ENCODE assay signal across 1 cellular context in the genomic region with DNA sequence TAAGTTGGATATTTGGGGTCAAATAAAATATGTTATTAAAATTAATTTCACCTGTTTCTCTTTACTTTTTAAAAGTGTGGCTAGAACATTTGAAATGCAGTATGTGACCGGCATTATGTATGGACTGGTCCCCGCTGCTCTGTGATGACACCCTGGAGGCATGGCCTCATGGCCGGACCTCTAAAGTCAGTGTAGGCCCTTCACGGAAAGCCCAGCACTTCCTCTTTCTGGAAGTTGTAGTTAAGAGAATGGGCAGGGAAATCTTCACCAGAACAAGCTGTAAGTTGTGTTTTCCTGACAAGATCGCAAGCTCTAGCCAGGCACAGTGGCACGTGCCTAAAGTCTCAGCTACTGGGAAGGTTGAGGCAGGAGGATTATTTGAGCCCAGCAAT.
TF ChIP-seq lines count a peak whose summit lies in the region.

No MANE protein-coding gene starts in this region.

TF ChIP-seq in GM12878, 131 proteins besides CTCF, POLR2A, EP300 and RAD21 (continued from another document):
- TF ChIP-seq, protein P1, sequence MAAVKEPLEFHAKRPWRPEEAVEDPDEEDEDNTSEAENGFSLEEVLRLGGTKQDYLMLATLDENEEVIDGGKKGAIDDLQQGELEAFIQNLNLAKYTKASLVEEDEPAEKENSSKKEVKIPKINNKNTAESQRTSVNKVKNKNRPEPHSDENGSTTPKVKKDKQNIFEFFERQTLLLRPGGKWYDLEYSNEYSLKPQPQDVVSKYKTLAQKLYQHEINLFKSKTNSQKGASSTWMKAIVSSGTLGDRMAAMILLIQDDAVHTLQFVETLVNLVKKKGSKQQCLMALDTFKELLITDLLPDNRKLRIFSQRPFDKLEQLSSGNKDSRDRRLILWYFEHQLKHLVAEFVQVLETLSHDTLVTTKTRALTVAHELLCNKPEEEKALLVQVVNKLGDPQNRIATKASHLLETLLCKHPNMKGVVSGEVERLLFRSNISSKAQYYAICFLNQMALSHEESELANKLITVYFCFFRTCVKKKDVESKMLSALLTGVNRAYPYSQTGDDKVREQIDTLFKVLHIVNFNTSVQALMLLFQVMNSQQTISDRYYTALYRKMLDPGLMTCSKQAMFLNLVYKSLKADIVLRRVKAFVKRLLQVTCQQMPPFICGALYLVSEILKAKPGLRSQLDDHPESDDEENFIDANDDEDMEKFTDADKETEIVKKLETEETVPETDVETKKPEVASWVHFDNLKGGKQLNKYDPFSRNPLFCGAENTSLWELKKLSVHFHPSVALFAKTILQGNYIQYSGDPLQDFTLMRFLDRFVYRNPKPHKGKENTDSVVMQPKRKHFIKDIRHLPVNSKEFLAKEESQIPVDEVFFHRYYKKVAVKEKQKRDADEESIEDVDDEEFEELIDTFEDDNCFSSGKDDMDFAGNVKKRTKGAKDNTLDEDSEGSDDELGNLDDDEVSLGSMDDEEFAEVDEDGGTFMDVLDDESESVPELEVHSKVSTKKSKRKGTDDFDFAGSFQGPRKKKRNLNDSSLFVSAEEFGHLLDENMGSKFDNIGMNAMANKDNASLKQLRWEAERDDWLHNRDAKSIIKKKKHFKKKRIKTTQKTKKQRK (IDR thresholded peaks at IDR 0.05; ENCODE audit: low read depth, low read length), result no peak
- TF ChIP-seq CHD2 (IDR thresholded peaks at IDR 0.05; ENCODE audit: borderline replicate concordance, low read depth, low read length) (no peak), RUNX3 (IDR thresholded peaks at IDR 0.05; ENCODE audit: low read length) (no peak)
TF ChIP-seq in GM12878: peak in this region for 3.
